In genomic region chr19:14204676-14205459, GRCh38 we compare ENCODE assay signal across 8 cellular contexts. TPM values are rescaled to one million over a fixed set of nuclear protein-coding genes. Genes with fewer than 3 reads are reported as not detected.
A peak's percentile ranks its signal among the peaks of the same experiment; 100 is the strongest.
DNase-seq lines count a peak whose midpoint lies in the region; ATAC-seq and TF ChIP-seq lines count a peak whose summit lies in the region.
"Not testable (repeated sequence)": the region's sequence is repeated elsewhere in the genome, so short reads cannot be mapped to it uniquely, and the experiment has no call there.

No MANE protein-coding gene starts in this region.

- not testable (repeated sequence) for H3K36me3 ChIP-seq in CD8-positive, alpha-beta T cell (ENCODE audit: insufficient read depth, low read length); brain microvascular endothelial cell (replicated peaks); lung (ENCODE audit: control insufficient read depth in 2 of 2, insufficient read depth in 2 of 2, low read length in 2 of 2); trophoblast cell (ENCODE audit: control insufficient read depth in 1 of 2, insufficient read depth in 2 of 2, low read length in 2 of 2); thymus (ENCODE audit: control insufficient read depth, insufficient read depth)

- in situ Hi-C loops in brain microvascular endothelial cell (cut with HindIII; ENCODE audit: low pct_ligation_motif_present, low sequenced_read_pairs): not testable (repeated sequence)

- ATAC-seq in CD8-positive, alpha-beta T cell; lung (ENCODE audit: insufficient read depth, low FRiP score): not testable (repeated sequence)

- H3K4me1 ChIP-seq in CD8-positive, alpha-beta T cell (ENCODE audit: insufficient read depth, low read length): peaks cover 12% of the 10 kb centered on the region
- H3K4me1 ChIP-seq in lung (ENCODE audit: control insufficient read depth in 2 of 2, insufficient read depth in 2 of 2, low read length in 2 of 2); trophoblast cell (ENCODE audit: control insufficient read depth in 1 of 2, insufficient read depth in 2 of 2, low read length in 2 of 2): not testable (repeated sequence)
- peaks cover 14% of the 10 kb centered on the region for H3K4me1 ChIP-seq in thymus (ENCODE audit: control insufficient read depth, insufficient read depth, low read length)

- H3K4me1 Mint-ChIP-seq in CD8-positive, alpha-beta T cell (ENCODE audit: low read depth): peaks cover 46% of the 10 kb centered on the region
- peaks cover 43% of the 10 kb centered on the region for H3K4me1 Mint-ChIP-seq in activated CD4-positive, alpha-beta memory T cell treated with anti-CD3 and anti-CD28 coated beads for 36 hours (ENCODE audit: low read depth)

- POLR2A ChIA-PET in CD8-positive, alpha-beta T cell (lab: Charles Lee); activated CD4-positive, alpha-beta memory T cell treated with anti-CD3 and anti-CD28 coated beads for 36 hours (lab: Charles Lee): not testable (repeated sequence)

- not testable (repeated sequence) for H3K9me3 Mint-ChIP-seq in CD8-positive, alpha-beta T cell; activated CD4-positive, alpha-beta memory T cell treated with anti-CD3 and anti-CD28 coated beads for 36 hours

- not testable (repeated sequence) for H3K36me3 Mint-ChIP-seq in CD8-positive, alpha-beta T cell; activated CD4-positive, alpha-beta memory T cell treated with anti-CD3 and anti-CD28 coated beads for 36 hours

- H2AFZ ChIP-seq in trophoblast cell (ENCODE audit: insufficient read depth, low read length, poor library complexity): peak overlapping the region; percentile 35

- CTCF ChIA-PET in CD8-positive, alpha-beta T cell (lab: Charles Lee); activated CD4-positive, alpha-beta memory T cell treated with anti-CD3 and anti-CD28 coated beads for 36 hours (lab: Charles Lee): not testable (repeated sequence)

- not testable (repeated sequence) for H3K9ac ChIP-seq in trophoblast cell (ENCODE audit: low read length)

- H3K27ac ChIP-seq in CD8-positive, alpha-beta T cell (ENCODE audit: low read depth, low read length); brain microvascular endothelial cell; lung (ENCODE audit: low read depth in 1 of 2, low read length in 1 of 2); trophoblast cell (ENCODE audit: low read depth, low read length); thymus (ENCODE audit: low read depth): not testable (repeated sequence)

- peak overlapping the region; percentile 43 for H3K4me3 ChIP-seq in CD8-positive, alpha-beta T cell (ENCODE audit: low read depth, low read length)
- H3K4me3 ChIP-seq in brain microvascular endothelial cell (ENCODE audit: low read depth, low read length) (peak overlapping the region; percentile 5), fibroblast of villous mesenchyme (ENCODE audit: low read depth, low read length) (peak overlapping the region; percentile 56), lung (peak overlapping the region; percentile 49), trophoblast cell (ENCODE audit: low read depth, low read length) (peak overlapping the region; percentile 53), thymus (ENCODE audit: low read length) (peak overlapping the region; percentile 55)

- H3K27ac Mint-ChIP-seq in CD8-positive, alpha-beta T cell: peak overlapping the region; percentile 55
- not testable (repeated sequence) for H3K27ac Mint-ChIP-seq in activated CD4-positive, alpha-beta memory T cell treated with anti-CD3 and anti-CD28 coated beads for 36 hours

- H4K12ac ChIP-seq in trophoblast cell (ENCODE audit: low read depth, low read length): not testable (repeated sequence)

- not testable (repeated sequence) for H4K91ac ChIP-seq in trophoblast cell (ENCODE audit: low read depth, low read length)

- intact Hi-C loops in CD8-positive, alpha-beta T cell (cut with DNase I, micrococcal nuclease); activated CD4-positive, alpha-beta memory T cell treated with anti-CD3 and anti-CD28 coated beads for 36 hours (cut with micrococcal nuclease): not testable (repeated sequence)

- not testable (repeated sequence) for DNase-seq in CD8-positive, alpha-beta T cell; activated CD4-positive, alpha-beta memory T cell treated with anti-CD3 and anti-CD28 coated beads for 36 hours; brain microvascular endothelial cell; fibroblast of villous mesenchyme (ENCODE audit: low read depth); lung (ENCODE audit: low spot score); trophoblast cell
- peak; percentile 5 for DNase-seq in NCI-H1105 treated with DMSO at 0.1 percent for 48 hours (lab: John Stamatoyannopoulos, UW)

- H3K14ac ChIP-seq in trophoblast cell (ENCODE audit: low read length): not testable (repeated sequence)

- H2BK120ac ChIP-seq in trophoblast cell (ENCODE audit: insufficient read depth, low read length, poor library complexity): not testable (repeated sequence)

- not testable (repeated sequence) for H3K79me1 ChIP-seq in trophoblast cell (ENCODE audit: low read length)

- not testable (repeated sequence) for H3K27me3 Mint-ChIP-seq in CD8-positive, alpha-beta T cell (ENCODE audit: low read depth)
- H3K27me3 Mint-ChIP-seq in activated CD4-positive, alpha-beta memory T cell treated with anti-CD3 and anti-CD28 coated beads for 36 hours: peaks cover 14% of the 10 kb centered on the region

- not testable (repeated sequence) for H3K79me2 ChIP-seq in trophoblast cell (ENCODE audit: control insufficient read depth, insufficient read depth, low read length, poor library complexity)

- not testable (repeated sequence) for H2BK5ac ChIP-seq in trophoblast cell (ENCODE audit: low read depth, low read length, poor library complexity)

- H3K9me3 ChIP-seq in CD8-positive, alpha-beta T cell (ENCODE audit: low read length); lung (ENCODE audit: control insufficient read depth in 2 of 2, insufficient read depth in 1 of 2, low read length in 1 of 2); trophoblast cell (ENCODE audit: insufficient read depth, low read depth, low read length); thymus (ENCODE audit: control insufficient read depth): not testable (repeated sequence)

- H2AK5ac ChIP-seq in trophoblast cell (ENCODE audit: low read length): not testable (repeated sequence)

- peak overlapping the region; percentile 82 for H3K4me3 Mint-ChIP-seq in CD8-positive, alpha-beta T cell
- peak overlapping the region; percentile 70 for H3K4me3 Mint-ChIP-seq in activated CD4-positive, alpha-beta memory T cell treated with anti-CD3 and anti-CD28 coated beads for 36 hours

- H2BK12ac ChIP-seq in trophoblast cell (ENCODE audit: low read length): not testable (repeated sequence)

- not testable (repeated sequence) for H4K8ac ChIP-seq in trophoblast cell (ENCODE audit: low read depth, low read length)

- TF ChIP-seq CTCF in CD8-positive, alpha-beta T cell (IDR thresholded peaks at IDR 0.05); brain microvascular endothelial cell (IDR thresholded peaks at IDR 0.05; ENCODE audit: low read depth, low read length, missing control alignments); fibroblast of villous mesenchyme (IDR thresholded peaks at IDR 0.05; ENCODE audit: insufficient read depth, low read depth, low read length); lung (IDR thresholded peaks at IDR 0.05; ENCODE audit: control extremely low read depth, extremely low read depth): not testable (repeated sequence)

- WGBS in lung, 2 donors: 21 to 24% methylated on average over 26 to 28 of the region's 28 CpGs
- no CpG with 5 or more reads among the region's 28 CpGs for WGBS in trophoblast cell (ENCODE audit: extremely low coverage, insufficient coverage, insufficient read length)
- WGBS in thymus: 24% methylated on average over 28 of the region's 28 CpGs

- H3K27me3 ChIP-seq in CD8-positive, alpha-beta T cell (ENCODE audit: insufficient read depth, low read length); brain microvascular endothelial cell (replicated peaks); lung (ENCODE audit: control insufficient read depth, insufficient read depth); thymus (ENCODE audit: control insufficient read depth, insufficient read depth): not testable (repeated sequence)
- peaks cover 12% of the 10 kb centered on the region for H3K27me3 ChIP-seq in trophoblast cell (ENCODE audit: insufficient read depth, low read length)

- not testable (repeated sequence) for H3K4ac ChIP-seq in trophoblast cell (ENCODE audit: low read depth, low read length)

- not testable (repeated sequence) for H3K18ac ChIP-seq in trophoblast cell (ENCODE audit: low read length)

- peak overlapping the region; percentile 74 for H3K4me2 ChIP-seq in trophoblast cell (ENCODE audit: low read length)

- not testable (repeated sequence) for H3K23ac ChIP-seq in trophoblast cell (ENCODE audit: low read length)

RNA-seq across cellular contexts. Expression of gene ADGRL1, which starts 1.1 kb away (rescaled TPM):
- 10 to 100 TPM; 19.9 to 20.5 TPM for total RNA-seq in CD8-positive, alpha-beta T cell
- total RNA-seq in activated CD4-positive, alpha-beta memory T cell treated with anti-CD3 and anti-CD28 coated beads for 36 hours: 10 to 100 TPM in 1 of 2 experiments, 1 to 10 TPM in 1; 8.4 to 10.9 TPM
- total RNA-seq in fibroblast of villous mesenchyme (1.7 and 1.9 TPM in 2 replicates), lung (10 to 100 TPM; 22.6 to 35.9 TPM)
- polyA plus RNA-seq in lung (10 to 100 TPM in 1 of 2 donors, 1 to 10 TPM in 1; 9.4 to 16.0 TPM), thymus (8.4 TPM)
- 4.7 and 4.9 TPM in 2 replicates for polyA plus RNA-seq in trophoblast cell (2013)

Comparison
In these comparisons a context has a peak if more than half of its experiments do, and no peak if none do; other contexts are left out.
1. H3K4me3 ChIP-seq: peak in every context shown above with its lines; median percentile 56 in fibroblast of villous mesenchyme; 55 in thymus; 53 in trophoblast cell; 49 in lung; 43 in CD8-positive, alpha-beta T cell; 5 in brain microvascular endothelial cell.